Comparison of ENCODE assay signal across 11 cellular contexts in genomic region chr17:63665527-63666214, GRCh38. TPM values are rescaled to one million over a fixed set of nuclear protein-coding genes. Genes with fewer than 3 reads are reported as not detected.
DNase-seq lines count a peak whose midpoint lies in the region; ATAC-seq and TF ChIP-seq lines count a peak whose summit lies in the region.
"Had no signal": no experiment of that assay in that cellular context is flagged by ENCODE, and none has a peak within 500 bp of the region (broad histone marks: within the 10 kb centered on the region; RNA-seq: fewer than 3 reads in every experiment).

No MANE protein-coding gene starts in this region.

- H3K27me3 Mint-ChIP-seq in activated naive CD8-positive, alpha-beta T cell treated with anti-CD3 and anti-CD28 coated beads, Interleukin-2, amount 50 U/mL, for 24 hours: no peaks in the 10 kb centered on the region
- no peaks in the 10 kb centered on the region for H3K27me3 Mint-ChIP-seq in naive thymus-derived CD8-positive, alpha-beta T cell
- H3K27me3 Mint-ChIP-seq in type B pancreatic cell: no peaks in the 10 kb centered on the region

- TF ChIP-seq CTCF in GM13976 (IDR thresholded peaks at IDR 0.05; ENCODE audit: borderline replicate concordance, control extremely low read depth, extremely low read depth, insufficient read depth, missing control alignments) (no peak), type B pancreatic cell (conservative IDR thresholded peaks at IDR 0.05) (no peak)

- CTCF ChIA-PET in HEK293T (lab: Yijun Ruan, JAX): interaction anchor here (1.2 kb wide), 1 partner anchor 9 kb away, joined by 4 read pairs; no protein-coding TSS in a partner anchor

- peaks cover 5% of the 10 kb centered on the region for H3K4me1 Mint-ChIP-seq in activated naive CD8-positive, alpha-beta T cell treated with anti-CD3 and anti-CD28 coated beads, Interleukin-2, amount 50 U/mL, for 24 hours
- H3K4me1 Mint-ChIP-seq in naive thymus-derived CD8-positive, alpha-beta T cell: peaks cover 14 to 22% (median 21%) of the 10 kb centered on the region in 4 donors
- no peaks in the 10 kb centered on the region for H3K4me1 Mint-ChIP-seq in type B pancreatic cell (ENCODE audit: unreplicated experiment)

- POLR2A ChIA-PET in naive thymus-derived CD8-positive, alpha-beta T cell (lab: Charles Lee): interaction anchor here (0.8 to 2.4 kb wide), 6 partner anchors 16 to 137 kb away, joined by 3 to 11 read pairs (median 4); no protein-coding TSS in a partner anchor
- POLR2A ChIA-PET in HEK293T (lab: Yijun Ruan, JAX): interaction anchor here (0.7 kb wide), 1 partner anchor 10 kb away, joined by 3 read pairs; no protein-coding TSS in a partner anchor

- DNase-seq in GM13976 (ENCODE audit: low spot score): peak; percentile 53
- peak; percentile 81 for DNase-seq in KBM-7
- DNase-seq in activated naive CD8-positive, alpha-beta T cell treated with anti-CD3 and anti-CD28 coated beads, Interleukin-2, amount 50 U/mL, for 24 hours: no peak
- peak in 1 of 10 donors; percentile 3 for DNase-seq in naive thymus-derived CD8-positive, alpha-beta T cell
- DNase-seq in glomerular visceral epithelial cell (ENCODE audit: extremely low spot score): no peak
- DNase-seq in NCI-H446 treated with DMSO at 0.1 percent for 48 hours (lab: John Stamatoyannopoulos, UW): no peak
- no peak for DNase-seq in HEK293T (ENCODE audit: extremely low spot score)
- no peak for DNase-seq in type B pancreatic cell (ENCODE audit: extremely low spot score, unreplicated experiment)
- DNase-seq: activated CD4-positive, CD25-positive, alpha-beta regulatory T cell; foreskin fibroblast; NCI-H510A treated with DMSO at 0.1 percent for 48 hours had no signal

- H3K27ac Mint-ChIP-seq in activated naive CD8-positive, alpha-beta T cell treated with anti-CD3 and anti-CD28 coated beads, Interleukin-2, amount 50 U/mL, for 24 hours: peak overlapping the region; percentile 50
- H3K27ac Mint-ChIP-seq in naive thymus-derived CD8-positive, alpha-beta T cell: peak overlapping the region in 9 of 10 donors; percentile 5 to 74 (median 33)
- no peak overlapping the region for H3K27ac Mint-ChIP-seq in type B pancreatic cell

- no peak overlapping the region for H3K4me3 Mint-ChIP-seq in activated naive CD8-positive, alpha-beta T cell treated with anti-CD3 and anti-CD28 coated beads, Interleukin-2, amount 50 U/mL, for 24 hours
- no peak overlapping the region for H3K4me3 Mint-ChIP-seq in naive thymus-derived CD8-positive, alpha-beta T cell
- no peak overlapping the region for H3K4me3 Mint-ChIP-seq in type B pancreatic cell

- H3K36me3 Mint-ChIP-seq in activated naive CD8-positive, alpha-beta T cell treated with anti-CD3 and anti-CD28 coated beads, Interleukin-2, amount 50 U/mL, for 24 hours (ENCODE audit: low read depth): peaks cover 7% of the 10 kb centered on the region
- H3K36me3 Mint-ChIP-seq in naive thymus-derived CD8-positive, alpha-beta T cell: peaks cover 4 to 82% (median 13%) of the 10 kb centered on the region in 3 donors
- H3K36me3 Mint-ChIP-seq in type B pancreatic cell: peaks cover 6% of the 10 kb centered on the region

- ATAC-seq in activated naive CD8-positive, alpha-beta T cell treated with anti-CD3 and anti-CD28 coated beads, Interleukin-2, amount 50 U/mL, for 24 hours: no peak
- peak in 1 of 2 donors; percentile 10 for ATAC-seq in naive thymus-derived CD8-positive, alpha-beta T cell

- in situ Hi-C loops in GM13976 (cut with MboI; ENCODE audit: low sequenced_read_pairs, unreplicated experiment): no loop called here
- in situ Hi-C loops in KBM-7 (cut with MboI; ENCODE audit: low pct_unique_long_range_greater_than_20kb, low sequenced_read_pairs): no loop called here

- no peaks in the 10 kb centered on the region for H3K9me3 Mint-ChIP-seq in activated naive CD8-positive, alpha-beta T cell treated with anti-CD3 and anti-CD28 coated beads, Interleukin-2, amount 50 U/mL, for 24 hours
- H3K9me3 Mint-ChIP-seq in naive thymus-derived CD8-positive, alpha-beta T cell: no peaks in the 10 kb centered on the region
- no peaks in the 10 kb centered on the region for H3K9me3 Mint-ChIP-seq in type B pancreatic cell

TF ChIP-seq in HEK293T, 16 proteins besides CTCF, POLR2A, EP300 and RAD21:
- no peak for TF ChIP-seq FOXA1 (IDR thresholded peaks at IDR 0.05)
- TF ChIP-seq CTBP1 (IDR thresholded peaks at IDR 0.05; ENCODE audit: borderline replicate concordance): no peak
- TF ChIP-seq ARNT (IDR thresholded peaks at IDR 0.05): no peak
- TF ChIP-seq ELF4 (IDR thresholded peaks at IDR 0.05): no peak
- no peak for TF ChIP-seq FOXM1 (IDR thresholded peaks at IDR 0.05; ENCODE audit: borderline replicate concordance)
- TF ChIP-seq NFRKB (IDR thresholded peaks at IDR 0.05): no peak
- no peak for TF ChIP-seq PKNOX1 (IDR thresholded peaks at IDR 0.05)
- TF ChIP-seq BHLHE40 (IDR thresholded peaks at IDR 0.05; ENCODE audit: borderline replicate concordance): no peak
- no peak for TF ChIP-seq ZNF384 (IDR thresholded peaks at IDR 0.05)
- no peak for TF ChIP-seq TARDBP (IDR thresholded peaks at IDR 0.05)
- TF ChIP-seq HDGF (IDR thresholded peaks at IDR 0.05; ENCODE audit: borderline replicate concordance): no peak

RNA-seq across cellular contexts. Expression of gene LIMD2, which starts 34.3 kb away (rescaled TPM):
- 100 to 1,000 TPM; 936 to 980 TPM for total RNA-seq in naive thymus-derived CD8-positive, alpha-beta T cell
- polyA plus RNA-seq in naive thymus-derived CD8-positive, alpha-beta T cell: 100 to 1,000 TPM; 390 to 700 (median 632) TPM
- 16.1 and 65.1 TPM in 2 replicates for total RNA-seq in type B pancreatic cell (ENCODE audit: low replicate concordance)

RNA-seq across cellular contexts. Expression of gene MAP3K3, which starts 43.5 kb away (rescaled TPM):
- 10 to 100 TPM; 77.5 to 82.8 TPM for total RNA-seq in naive thymus-derived CD8-positive, alpha-beta T cell
- 10 to 100 TPM; 23.8 to 47.4 (median 24.7) TPM for polyA plus RNA-seq in naive thymus-derived CD8-positive, alpha-beta T cell
- total RNA-seq in type B pancreatic cell (ENCODE audit: low replicate concordance): 10.5 and 26.2 TPM in 2 replicates

Comparison
In these comparisons a context has a peak if more than half of its experiments do, and no peak if none do; other contexts are left out.
1. DNase-seq: peak in GM13976 (single experiment) and KBM-7 (single experiment); none in activated naive CD8-positive, alpha-beta T cell treated with anti-CD3 and anti-CD28 coated beads, Interleukin-2, amount 50 U/mL, for 24 hours (single experiment), glomerular visceral epithelial cell (single experiment), NCI-H446 treated with DMSO at 0.1 percent for 48 hours (single experiment), HEK293T (single experiment) and type B pancreatic cell (single experiment).
2. RNA of gene LIMD2, which starts 34.3 kb away (total RNA-seq): 936 to 980 TPM in naive thymus-derived CD8-positive, alpha-beta T cell; 16.1 to 65.1 TPM in type B pancreatic cell; every median in the first group is over 10 times any median in the second.